ENCODE assay signal across 14 cellular contexts in genomic region chr6:13407368-13407708, GRCh38.
DNase-seq lines count a peak whose midpoint lies in the region; ATAC-seq and TF ChIP-seq lines count a peak whose summit lies in the region.
"Had no signal": no experiment of that assay in that cellular context is flagged by ENCODE, and none has a peak within 500 bp of the region (broad histone marks: within the 10 kb centered on the region; RNA-seq: fewer than 3 reads in every experiment).

No MANE protein-coding gene starts in this region.

- no peak for TF ChIP-seq CTCF in left ventricle myocardium inferior (IDR thresholded peaks at IDR 0.05; ENCODE audit: borderline replicate concordance)
- TF ChIP-seq CTCF in esophagus muscularis mucosa (IDR thresholded peaks at IDR 0.05), result no peak
- no peak for TF ChIP-seq CTCF in neutrophil (IDR thresholded peaks at IDR 0.05)
- TF ChIP-seq CTCF in upper lobe of right lung (IDR thresholded peaks at IDR 0.05), result no peak

- H3K27me3 ChIP-seq in left ventricle myocardium inferior (ENCODE audit: low read depth) (no peaks in the 10 kb centered on the region), esophagus muscularis mucosa (no peaks in the 10 kb centered on the region), neutrophil (no peaks in the 10 kb centered on the region), upper lobe of right lung (no peaks in the 10 kb centered on the region)
- H3K27me3 ChIP-seq in CD4-positive, alpha-beta memory T cell (ENCODE audit: insufficient read depth, low read length), result no peaks in the 10 kb centered on the region

- DNase-seq in left ventricle myocardium inferior (no peak), Right ventricle myocardium inferior (ENCODE audit: missing footprints) (no peak), esophagus muscularis mucosa (ENCODE audit: extremely low spot score) (no peak), upper lobe of right lung (no peak), COLO829 (ENCODE audit: low spot score) (no peak)
- DNase-seq in CD4-positive, alpha-beta memory T cell, result no peak
- DNase-seq in activated T-helper 1 cell treated with anti-CD3 and anti-CD28 coated beads, Interleukin-12 subunit alpha, Interleukin-12 subunit beta, Interleukin-2, Interleukin-4 antibody, amounts not matched to agents 30 ng/mL and 10 ng/mL and 1 ng/mL, durations not matched to agents 14 hours and 24 hours and 36 hours (ENCODE audit: low spot score), result no peak
- DNase-seq: amniotic stem cell; CD8-positive, alpha-beta T cell; NCI-H1436 treated with DMSO at 0.1 percent for 48 hours; NCI-H446 treated with DMSO at 0.1 percent for 48 hours; stimulated activated naive CD4-positive, alpha-beta T cell had no signal

- H3K4me3 ChIP-seq in left ventricle myocardium inferior, result no peak overlapping the region
- H3K4me3 ChIP-seq in esophagus muscularis mucosa, result no peak overlapping the region
- H3K4me3 ChIP-seq in neutrophil (ENCODE audit: low read depth in 1 of 2, low read length in 1 of 2), result peak overlapping the region; percentile 9 to 23
- no peak overlapping the region for H3K4me3 ChIP-seq in upper lobe of right lung
- no peak overlapping the region for H3K4me3 ChIP-seq in CD4-positive, alpha-beta memory T cell (ENCODE audit: low read length in 2 of 2)
- H3K4me3 ChIP-seq: GM12878 had no signal

- H3K9me3 Mint-ChIP-seq in CD4-positive, alpha-beta memory T cell, result no peaks in the 10 kb centered on the region
- no peaks in the 10 kb centered on the region for H3K9me3 Mint-ChIP-seq in activated T-helper 1 cell treated with anti-CD3 and anti-CD28 coated beads, Interleukin-12 subunit alpha, Interleukin-12 subunit beta, Interleukin-2, Interleukin-4 antibody, amounts not matched to agents 30 ng/mL and 10 ng/mL and 1 ng/mL, durations not matched to agents 14 hours and 24 hours and 36 hours
- H3K9me3 Mint-ChIP-seq: CD8-positive, alpha-beta T cell had no signal

- no peaks in the 10 kb centered on the region for H3K4me1 Mint-ChIP-seq in CD4-positive, alpha-beta memory T cell
- no peaks in the 10 kb centered on the region for H3K4me1 Mint-ChIP-seq in activated T-helper 1 cell treated with anti-CD3 and anti-CD28 coated beads, Interleukin-12 subunit alpha, Interleukin-12 subunit beta, Interleukin-2, Interleukin-4 antibody, amounts not matched to agents 30 ng/mL and 10 ng/mL and 1 ng/mL, durations not matched to agents 14 hours and 24 hours and 36 hours (ENCODE audit: low read depth)

- intact Hi-C loops in left ventricle myocardium inferior (cut with micrococcal nuclease) (no loop called here), Right ventricle myocardium inferior (cut with DNase I) (loop anchor here (5.0 kb wide), 1 partner anchor 45 kb away; no protein-coding TSS in a partner anchor), esophagus muscularis mucosa (cut with DNase I) (no loop called here), upper lobe of right lung (cut with DNase I) (no loop called here)
- intact Hi-C loops in CD4-positive, alpha-beta memory T cell (cut with micrococcal nuclease), result no loop called here
- intact Hi-C loops in activated T-helper 1 cell treated with anti-CD3 and anti-CD28 coated beads, Interleukin-12 subunit alpha, Interleukin-12 subunit beta, Interleukin-2, Interleukin-4 antibody, amounts not matched to agents 30 ng/mL and 10 ng/mL and 1 ng/mL, durations not matched to agents 14 hours and 24 hours and 36 hours (cut with micrococcal nuclease), result no loop called here

- peak overlapping the region; percentile 88 for H3K27ac ChIP-seq in left ventricle myocardium inferior (replicated peaks)
- H3K27ac ChIP-seq in esophagus muscularis mucosa (replicated peaks in 1 of 4), result peak overlapping the region; percentile 33 to 69 (median 54)
- H3K27ac ChIP-seq in neutrophil, result peak overlapping the region; percentile 85
- peak overlapping the region; percentile 11 for H3K27ac ChIP-seq in upper lobe of right lung
- H3K27ac ChIP-seq in CD4-positive, alpha-beta memory T cell (ENCODE audit: low read depth, low read length), result no peak overlapping the region

- 45% methylated on average over 3 of the region's 3 CpGs for WGBS in esophagus muscularis mucosa

- H3K27me3 Mint-ChIP-seq in CD4-positive, alpha-beta memory T cell, result no peaks in the 10 kb centered on the region
- H3K27me3 Mint-ChIP-seq in activated T-helper 1 cell treated with anti-CD3 and anti-CD28 coated beads, Interleukin-12 subunit alpha, Interleukin-12 subunit beta, Interleukin-2, Interleukin-4 antibody, amounts not matched to agents 30 ng/mL and 10 ng/mL and 1 ng/mL, durations not matched to agents 14 hours and 24 hours and 36 hours (ENCODE audit: insufficient read depth), result peaks cover 4% of the 10 kb centered on the region

- CTCF ChIA-PET in CD4-positive, alpha-beta memory T cell (lab: Charles Lee; ENCODE audit: partially characterized antibody), result no interaction called here

- TF ChIP-seq EP300 in esophagus muscularis mucosa (IDR thresholded peaks at IDR 0.05), result no peak

- ATAC-seq in Right ventricle myocardium inferior, result no peak
- ATAC-seq in upper lobe of right lung, result no peak
- ATAC-seq: CD8-positive, alpha-beta T cell had no signal

- no peaks in the 10 kb centered on the region for H3K36me3 Mint-ChIP-seq in CD4-positive, alpha-beta memory T cell
- no peaks in the 10 kb centered on the region for H3K36me3 Mint-ChIP-seq in activated T-helper 1 cell treated with anti-CD3 and anti-CD28 coated beads, Interleukin-12 subunit alpha, Interleukin-12 subunit beta, Interleukin-2, Interleukin-4 antibody, amounts not matched to agents 30 ng/mL and 10 ng/mL and 1 ng/mL, durations not matched to agents 14 hours and 24 hours and 36 hours (ENCODE audit: low read depth)
- H3K36me3 Mint-ChIP-seq: CD8-positive, alpha-beta T cell had no signal

- peaks cover 94% of the 10 kb centered on the region for H3K4me1 ChIP-seq in left ventricle myocardium inferior
- H3K4me1 ChIP-seq in esophagus muscularis mucosa, result peaks cover 70 to 80% (median 72%) of the 10 kb centered on the region in 4 donors
- peaks cover 82 to 89% of the 10 kb centered on the region in 2 experiments for H3K4me1 ChIP-seq in neutrophil (ENCODE audit: control insufficient read depth in 1 of 2, insufficient read depth in 1 of 2, low read depth in 1 of 2, low read length in 1 of 2)
- peaks cover 63% of the 10 kb centered on the region for H3K4me1 ChIP-seq in upper lobe of right lung
- no peaks in the 10 kb centered on the region for H3K4me1 ChIP-seq in CD4-positive, alpha-beta memory T cell (ENCODE audit: insufficient read depth, low read length)

- H3K9me3 ChIP-seq in left ventricle myocardium inferior (replicated peaks) (peaks cover 8% of the 10 kb centered on the region), esophagus muscularis mucosa (no peaks in the 10 kb centered on the region), neutrophil (no peaks in the 10 kb centered on the region), upper lobe of right lung (no peaks in the 10 kb centered on the region)
- no peaks in the 10 kb centered on the region for H3K9me3 ChIP-seq in CD4-positive, alpha-beta memory T cell (ENCODE audit: control insufficient read depth in 1 of 2, low read length in 2 of 2)

- no peak overlapping the region for H3K27ac Mint-ChIP-seq in CD4-positive, alpha-beta memory T cell
- no peak overlapping the region for H3K27ac Mint-ChIP-seq in activated T-helper 1 cell treated with anti-CD3 and anti-CD28 coated beads, Interleukin-12 subunit alpha, Interleukin-12 subunit beta, Interleukin-2, Interleukin-4 antibody, amounts not matched to agents 30 ng/mL and 10 ng/mL and 1 ng/mL, durations not matched to agents 14 hours and 24 hours and 36 hours
- H3K27ac Mint-ChIP-seq: CD8-positive, alpha-beta T cell had no signal

- H3K4me3 Mint-ChIP-seq in CD4-positive, alpha-beta memory T cell, result no peak overlapping the region
- no peak overlapping the region for H3K4me3 Mint-ChIP-seq in activated T-helper 1 cell treated with anti-CD3 and anti-CD28 coated beads, Interleukin-12 subunit alpha, Interleukin-12 subunit beta, Interleukin-2, Interleukin-4 antibody, amounts not matched to agents 30 ng/mL and 10 ng/mL and 1 ng/mL, durations not matched to agents 14 hours and 24 hours and 36 hours
- H3K4me3 Mint-ChIP-seq: CD8-positive, alpha-beta T cell had no signal

- no peaks in the 10 kb centered on the region for H3K36me3 ChIP-seq in left ventricle myocardium inferior
- H3K36me3 ChIP-seq in esophagus muscularis mucosa, result no peaks in the 10 kb centered on the region
- H3K36me3 ChIP-seq in neutrophil, result no peaks in the 10 kb centered on the region
- H3K36me3 ChIP-seq in upper lobe of right lung, result no peaks in the 10 kb centered on the region
- H3K36me3 ChIP-seq in CD4-positive, alpha-beta memory T cell (ENCODE audit: insufficient read depth, low read length), result no peaks in the 10 kb centered on the region

- POLR2A ChIA-PET in CD4-positive, alpha-beta memory T cell (lab: Charles Lee; ENCODE audit: partially characterized antibody), result no interaction called here

- no peak for TF ChIP-seq POLR2A in esophagus muscularis mucosa (IDR thresholded peaks at IDR 0.05; ENCODE audit: low read depth)

Comparison
In these comparisons a context has a peak if more than half of its experiments do, and no peak if none do; other contexts are left out.
1. H3K4me3 ChIP-seq: peak in neutrophil (2 of 2); none in left ventricle myocardium inferior (single experiment), esophagus muscularis mucosa (0 of 4), upper lobe of right lung (single experiment) and CD4-positive, alpha-beta memory T cell (0 of 2).